ENCODE assay signal across 20 cellular contexts in the genomic region with DNA sequence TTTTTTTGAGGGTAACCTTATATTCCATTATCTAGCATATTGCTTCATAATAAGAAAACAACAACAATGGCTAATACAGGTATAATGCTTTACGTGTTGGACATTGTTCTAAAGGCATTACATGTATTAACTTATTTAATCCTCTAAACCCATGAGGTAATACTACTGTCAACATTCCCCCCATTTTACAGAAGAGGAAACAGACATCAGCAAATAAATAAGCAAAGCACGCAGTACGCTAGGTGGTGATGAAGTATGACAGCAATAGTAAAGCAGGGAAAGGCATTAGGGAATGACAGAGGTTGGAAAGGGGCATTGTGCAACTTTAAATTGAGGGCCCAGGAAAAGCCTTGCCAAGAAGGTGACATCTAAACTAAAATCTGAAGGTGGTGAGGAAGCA. TPM values are rescaled to one million over a fixed set of nuclear protein-coding genes. Genes with fewer than 3 reads are reported as not detected.
DNase-seq lines count a peak whose midpoint lies in the region; ATAC-seq and TF ChIP-seq lines count a peak whose summit lies in the region.
"Had no signal": no experiment of that assay in that cellular context is flagged by ENCODE, and none has a peak within 500 bp of the region (broad histone marks: within the 10 kb centered on the region; RNA-seq: fewer than 3 reads in every experiment).

No MANE protein-coding gene starts in this region.

- CTCF ChIA-PET in activated CD4-positive, alpha-beta T cell treated with anti-CD3 and anti-CD28 coated beads for 36 hours (lab: Charles Lee) = interaction anchor here (0.7 to 1.4 kb wide), 2 partner anchors 10 to 41 kb away, joined by 3 to 4 read pairs; no protein-coding TSS in a partner anchor
- CTCF ChIA-PET in CD4-positive, alpha-beta memory T cell (lab: Charles Lee; ENCODE audit: partially characterized antibody) = interaction anchor here (1.0 kb wide), 1 partner anchor 15 kb away, joined by 3 read pairs; no protein-coding TSS in a partner anchor
- CTCF ChIA-PET in SK-N-SH (lab: Yijun Ruan, JAX) = interaction anchor here (2.3 to 9.5 kb wide), 6 partner anchors 11 to 154 kb away, joined by 8 to 108 read pairs (median 44); a partner anchor contains a TSS

- no peak overlapping the region for H3K4me3 ChIP-seq in CD4-positive, alpha-beta memory T cell (ENCODE audit: low read length in 2 of 2)
- H3K4me3 ChIP-seq in Peyer's patch (no peak overlapping the region), SK-N-SH (ENCODE audit: low read depth in 2 of 2, low read length in 1 of 2) (no peak overlapping the region)
- H3K4me3 ChIP-seq: body of pancreas, smooth muscle cell, upper lobe of right lung had no signal

- H3K27ac ChIP-seq in CD4-positive, alpha-beta memory T cell (ENCODE audit: low read depth, low read length) = no peak overlapping the region
- H3K27ac ChIP-seq in Peyer's patch (no peak overlapping the region), SK-N-SH (ENCODE audit: low read depth in 2 of 2, low read length in 1 of 2) (no peak overlapping the region)
- H3K27ac ChIP-seq: 22Rv1, neutrophil, upper lobe of right lung had no signal

- intact Hi-C loops in activated CD4-positive, alpha-beta T cell treated with anti-CD3 and anti-CD28 coated beads for 36 hours (cut with DNase I, micrococcal nuclease) = loop anchor here in 1 of 2 experiments (10.0 kb wide), 1 partner anchor 218 kb away; no protein-coding TSS in a partner anchor
- intact Hi-C loops in CD4-positive, alpha-beta memory T cell (cut with micrococcal nuclease) = no loop called here

- no peak overlapping the region for H2AFZ ChIP-seq in SK-N-SH (ENCODE audit: low read depth)

- TF ChIP-seq RAD21 in SK-N-SH (IDR thresholded peaks at IDR 0.05; ENCODE audit: low read length) = no peak

- peaks cover 29% of the 10 kb centered on the region for H3K36me3 Mint-ChIP-seq in activated CD4-positive, alpha-beta T cell treated with anti-CD3 and anti-CD28 coated beads for 36 hours (ENCODE audit: low read depth)
- H3K36me3 Mint-ChIP-seq in CD4-positive, alpha-beta memory T cell = peaks cover 33 to 45% of the 10 kb centered on the region in 2 donors
- peaks cover 83% of the 10 kb centered on the region for H3K36me3 Mint-ChIP-seq in activated T-helper 17 cell treated with anti-CD3 and anti-CD28 coated beads, Interleukin-2, amount 50 U/mL, for 72 hours (ENCODE audit: low read depth)
- H3K36me3 Mint-ChIP-seq in natural killer cell treated with Interleukin-12 subunit alpha and Interleukin-12 subunit beta and Interleukin-15 and Interleukin-18, amount 100 ng/mL, for 72 hours = peaks cover 19% of the 10 kb centered on the region

- no peaks in the 10 kb centered on the region for H3K27me3 Mint-ChIP-seq in activated CD4-positive, alpha-beta T cell treated with anti-CD3 and anti-CD28 coated beads for 36 hours
- H3K27me3 Mint-ChIP-seq in CD4-positive, alpha-beta memory T cell = no peaks in the 10 kb centered on the region
- H3K27me3 Mint-ChIP-seq in activated T-helper 17 cell treated with anti-CD3 and anti-CD28 coated beads, Interleukin-2, amount 50 U/mL, for 72 hours = no peaks in the 10 kb centered on the region
- no peaks in the 10 kb centered on the region for H3K27me3 Mint-ChIP-seq in natural killer cell treated with Interleukin-12 subunit alpha and Interleukin-12 subunit beta and Interleukin-15 and Interleukin-18, amount 100 ng/mL, for 72 hours

- no peaks in the 10 kb centered on the region for H3K9me3 ChIP-seq in CD4-positive, alpha-beta memory T cell (ENCODE audit: control insufficient read depth in 1 of 2, low read length in 2 of 2)
- H3K9me3 ChIP-seq in Peyer's patch (no peaks in the 10 kb centered on the region), SK-N-SH (no peaks in the 10 kb centered on the region)
- H3K9me3 ChIP-seq: BE2C, body of pancreas, neutrophil, upper lobe of right lung had no signal

- peaks cover 13% of the 10 kb centered on the region for H3K36me3 ChIP-seq in CD4-positive, alpha-beta memory T cell (ENCODE audit: insufficient read depth, low read length)
- H3K36me3 ChIP-seq in Peyer's patch (peaks cover 0 to 25% (median 0%) of the 10 kb centered on the region in 3 donors), SK-N-SH (replicated peaks in 1 of 2; ENCODE audit: control insufficient read depth in 1 of 2, insufficient read depth in 2 of 2, low read length in 1 of 2) (peaks cover 40 to 57% of the 10 kb centered on the region in 2 experiments)

- POLR2A ChIA-PET in activated CD4-positive, alpha-beta T cell treated with anti-CD3 and anti-CD28 coated beads for 36 hours (lab: Charles Lee) = no interaction called here
- POLR2A ChIA-PET in CD4-positive, alpha-beta memory T cell (lab: Charles Lee; ENCODE audit: partially characterized antibody) = no interaction called here
- POLR2A ChIA-PET in SK-N-SH (lab: Yijun Ruan, JAX) = interaction anchor here (0.7 to 1.1 kb wide), 2 partner anchors 9 to 16 kb away, joined by 3 read pairs; a partner anchor contains a TSS

- H3K4me2 ChIP-seq in SK-N-SH = no peak overlapping the region
- H3K4me2 ChIP-seq: smooth muscle cell had no signal

- peaks cover 15% of the 10 kb centered on the region for H3F3A ChIP-seq in SK-N-SH (replicated peaks; ENCODE audit: insufficient read depth)

- H3K4me1 Mint-ChIP-seq in activated CD4-positive, alpha-beta T cell treated with anti-CD3 and anti-CD28 coated beads for 36 hours = peaks cover 41% of the 10 kb centered on the region
- peaks cover 30 to 57% (median 44%) of the 10 kb centered on the region in 4 donors for H3K4me1 Mint-ChIP-seq in CD4-positive, alpha-beta memory T cell
- H3K4me1 Mint-ChIP-seq in activated T-helper 17 cell treated with anti-CD3 and anti-CD28 coated beads, Interleukin-2, amount 50 U/mL, for 72 hours = peaks cover 15% of the 10 kb centered on the region
- peaks cover 23 to 32% of the 10 kb centered on the region in 2 donors for H3K4me1 Mint-ChIP-seq in natural killer cell treated with Interleukin-12 subunit alpha and Interleukin-12 subunit beta and Interleukin-15 and Interleukin-18, amount 100 ng/mL, for 72 hours (ENCODE audit: low read depth in 2 of 2)

- no peaks in the 10 kb centered on the region for H3K27me3 ChIP-seq in CD4-positive, alpha-beta memory T cell (ENCODE audit: insufficient read depth, low read length)
- no peaks in the 10 kb centered on the region for H3K27me3 ChIP-seq in Peyer's patch
- H3K27me3 ChIP-seq in SK-N-SH (ENCODE audit: insufficient read depth) = no peaks in the 10 kb centered on the region
- H3K27me3 ChIP-seq: BE2C, body of pancreas, neutrophil, upper lobe of right lung had no signal

- no peak overlapping the region for H3K4me3 Mint-ChIP-seq in activated CD4-positive, alpha-beta T cell treated with anti-CD3 and anti-CD28 coated beads for 36 hours
- H3K4me3 Mint-ChIP-seq in CD4-positive, alpha-beta memory T cell = peak overlapping the region in 2 of 8 donors; percentile 7 to 12
- no peak overlapping the region for H3K4me3 Mint-ChIP-seq in activated T-helper 17 cell treated with anti-CD3 and anti-CD28 coated beads, Interleukin-2, amount 50 U/mL, for 72 hours
- H3K4me3 Mint-ChIP-seq in natural killer cell treated with Interleukin-12 subunit alpha and Interleukin-12 subunit beta and Interleukin-15 and Interleukin-18, amount 100 ng/mL, for 72 hours = no peak overlapping the region
- H3K4me3 Mint-ChIP-seq: mesothelial cell of epicardium had no signal

- peak overlapping the region; percentile 26 for H3K27ac Mint-ChIP-seq in activated CD4-positive, alpha-beta T cell treated with anti-CD3 and anti-CD28 coated beads for 36 hours
- peak overlapping the region in 5 of 7 donors; percentile 8 to 96 (median 85) for H3K27ac Mint-ChIP-seq in CD4-positive, alpha-beta memory T cell
- peak overlapping the region; percentile 65 for H3K27ac Mint-ChIP-seq in activated T-helper 17 cell treated with anti-CD3 and anti-CD28 coated beads, Interleukin-2, amount 50 U/mL, for 72 hours
- H3K27ac Mint-ChIP-seq in natural killer cell treated with Interleukin-12 subunit alpha and Interleukin-12 subunit beta and Interleukin-15 and Interleukin-18, amount 100 ng/mL, for 72 hours = peak overlapping the region; percentile 3 to 52

- peaks cover 46% of the 10 kb centered on the region for H3K4me1 ChIP-seq in CD4-positive, alpha-beta memory T cell (ENCODE audit: insufficient read depth, low read length)
- peaks cover 0 to 11% (median under 1%) of the 10 kb centered on the region in 4 donors for H3K4me1 ChIP-seq in Peyer's patch
- H3K4me1 ChIP-seq in SK-N-SH (ENCODE audit: control insufficient read depth in 1 of 2, insufficient read depth in 2 of 2, low read depth in 1 of 2, low read length in 1 of 2) = peaks cover 0 to 3% of the 10 kb centered on the region in 2 experiments; a peak in 3 of 4 replicates
- H3K4me1 ChIP-seq: BE2C had no signal

- DNase-seq in activated CD4-positive, alpha-beta T cell treated with anti-CD3 and anti-CD28 coated beads for 36 hours = no peak
- no peak for DNase-seq in activated CD4-positive, alpha-beta T cell treated with anti-CD3 and anti-CD28 coated beads, Interleukin-2, amount 50 U/mL, for 4 hours
- DNase-seq in CD4-positive, alpha-beta memory T cell = no peak
- DNase-seq in natural killer cell treated with Interleukin-12 subunit alpha and Interleukin-12 subunit beta and Interleukin-15 and Interleukin-18, amount 100 ng/mL, for 72 hours (ENCODE audit: low spot score) = no peak
- DNase-seq in Peyer's patch (no peak), SK-N-SH (no peak)
- DNase-seq: activated CD4-positive, alpha-beta T cell treated with anti-CD3 and anti-CD28 coated beads for 48 hours; BE2C; body of pancreas; left colon; NCI-H146; NCI-H524 treated with DMSO at 0.1 percent for 48 hours; stimulated activated CD4-positive, alpha-beta T cell treated with anti-CD3 and anti-CD28 coated beads, Interleukin-4, amount 100 ng/mL, for 1 hour; upper lobe of right lung had no signal

- TF ChIP-seq POLR2A in Peyer's patch (IDR thresholded peaks at IDR 0.05) = no peak

- no peak overlapping the region for H3K9ac ChIP-seq in SK-N-SH

- TF ChIP-seq CTCF in Peyer's patch (IDR thresholded peaks at IDR 0.05) = no peak
- TF ChIP-seq CTCF in SK-N-SH (IDR thresholded peaks at IDR 0.05) = no peak

- ATAC-seq in activated CD4-positive, alpha-beta T cell treated with anti-CD3 and anti-CD28 coated beads for 36 hours = no peak
- ATAC-seq in activated T-helper 17 cell treated with anti-CD3 and anti-CD28 coated beads, Interleukin-2, amount 50 U/mL, for 72 hours (replicated peaks) = no peak
- ATAC-seq in natural killer cell treated with Interleukin-12 subunit alpha and Interleukin-12 subunit beta and Interleukin-15 and Interleukin-18, amount 100 ng/mL, for 72 hours = no peak
- ATAC-seq in GM21723 (IDR thresholded peaks at IDR 0.05; ENCODE audit: unreplicated experiment) = no peak
- ATAC-seq: body of pancreas, left colon, upper lobe of right lung had no signal

- TF ChIP-seq EP300 in SK-N-SH (IDR thresholded peaks at IDR 0.05; ENCODE audit: borderline replicate concordance in 1 of 2, low read depth in 1 of 2, low read length in 1 of 2) = no peak

- peaks cover 87% of the 10 kb centered on the region for H3K79me2 ChIP-seq in SK-N-SH (ENCODE audit: insufficient read depth)

- 87% methylated on average over 3 of the region's 3 CpGs for WGBS in SK-N-SH (ENCODE audit: low lambda C conversion rate)

- H4K20me1 ChIP-seq in SK-N-SH (ENCODE audit: insufficient read depth) = peaks cover 38% of the 10 kb centered on the region

- H3K9me2 ChIP-seq in SK-N-SH = no peaks in the 10 kb centered on the region

- H3K9me3 Mint-ChIP-seq in activated CD4-positive, alpha-beta T cell treated with anti-CD3 and anti-CD28 coated beads for 36 hours (ENCODE audit: low read depth) = no peaks in the 10 kb centered on the region
- H3K9me3 Mint-ChIP-seq in CD4-positive, alpha-beta memory T cell = no peaks in the 10 kb centered on the region
- H3K9me3 Mint-ChIP-seq in activated T-helper 17 cell treated with anti-CD3 and anti-CD28 coated beads, Interleukin-2, amount 50 U/mL, for 72 hours = no peaks in the 10 kb centered on the region
- H3K9me3 Mint-ChIP-seq in natural killer cell treated with Interleukin-12 subunit alpha and Interleukin-12 subunit beta and Interleukin-15 and Interleukin-18, amount 100 ng/mL, for 72 hours = no peaks in the 10 kb centered on the region
- H3K9me3 Mint-ChIP-seq: mesothelial cell of epicardium had no signal

RNA-seq across cellular contexts. Expression of a gene that starts 4.6 kb away (rescaled TPM):
- total RNA-seq in activated CD4-positive, alpha-beta T cell treated with anti-CD3 and anti-CD28 coated beads for 36 hours = 10 to 100 TPM; 28.0 to 29.8 TPM
- total RNA-seq in CD4-positive, alpha-beta memory T cell = 10 to 100 TPM; 34.2 to 39.3 TPM
- polyA plus RNA-seq in CD4-positive, alpha-beta memory T cell = 1 to 10 TPM; 2.1 to 8.1 TPM
- total RNA-seq in activated T-helper 17 cell treated with anti-CD3 and anti-CD28 coated beads, Interleukin-2, amount 50 U/mL, for 72 hours = 10 to 100 TPM; 13.0 to 29.9 TPM
- total RNA-seq in natural killer cell treated with Interleukin-12 subunit alpha and Interleukin-12 subunit beta and Interleukin-15 and Interleukin-18, amount 100 ng/mL, for 72 hours = 10 to 100 TPM; 38.4 to 44.7 TPM
- total RNA-seq in Peyer's patch = 10 to 100 TPM; 18.2 to 24.7 (median 21.4) TPM
- polyA plus RNA-seq in SK-N-SH (2012; rRNA removed) = 33.6 and 46.3 TPM in 2 replicates
- 43.8 and 47.2 TPM in 2 replicates for polyA plus RNA-seq in SK-N-SH (2012; cell fraction: cytosol; rRNA removed)
- 20.8 and 38.1 TPM in 2 replicates for polyA plus RNA-seq in SK-N-SH (2012; cell fraction: nucleus; rRNA removed)

RNA-seq across cellular contexts. Expression of a gene that starts 16.2 kb away (rescaled TPM):
- 100 to 1,000 TPM; 112 to 120 TPM for total RNA-seq in activated CD4-positive, alpha-beta T cell treated with anti-CD3 and anti-CD28 coated beads for 36 hours
- 100 to 1,000 TPM; 254 to 291 TPM for total RNA-seq in CD4-positive, alpha-beta memory T cell
- polyA plus RNA-seq in CD4-positive, alpha-beta memory T cell = 10 to 100 TPM; 21.9 to 79.6 TPM
- total RNA-seq in activated T-helper 17 cell treated with anti-CD3 and anti-CD28 coated beads, Interleukin-2, amount 50 U/mL, for 72 hours = 100 to 1,000 TPM; 113 to 142 TPM
- total RNA-seq in natural killer cell treated with Interleukin-12 subunit alpha and Interleukin-12 subunit beta and Interleukin-15 and Interleukin-18, amount 100 ng/mL, for 72 hours = 100 to 1,000 TPM in 1 of 2 donors, 10 to 100 TPM in 1; 81.8 to 234 TPM
- total RNA-seq in Peyer's patch = 1,000 to 10,000 TPM in 1 of 4 donors, 100 to 1,000 TPM in 2, 10 to 100 TPM in 1; 77.2 to 1,326 (median 139) TPM
- polyA plus RNA-seq in SK-N-SH (2012; rRNA removed) = 154 and 164 TPM in 2 replicates
- polyA plus RNA-seq in SK-N-SH (2012; cell fraction: cytosol; rRNA removed) = 52.9 and 60.7 TPM in 2 replicates
- polyA plus RNA-seq in SK-N-SH (2012; cell fraction: nucleus; rRNA removed) = 1,155 and 1,243 TPM in 2 replicates

Comparison
In these comparisons a context has a peak if more than half of its experiments do, and no peak if none do; other contexts are left out.
1. H3K27ac Mint-ChIP-seq: peak in every context shown above with its lines; median percentile 85 in CD4-positive, alpha-beta memory T cell; 65 in activated T-helper 17 cell treated with anti-CD3 and anti-CD28 coated beads, Interleukin-2, amount 50 U/mL, for 72 hours; 28 in natural killer cell treated with Interleukin-12 subunit alpha and Interleukin-12 subunit beta and Interleukin-15 and Interleukin-18, amount 100 ng/mL, for 72 hours; 26 in activated CD4-positive, alpha-beta T cell treated with anti-CD3 and anti-CD28 coated beads for 36 hours.